ENCODE assay signal across 14 cellular contexts in genomic region chr1:153192697-153193096, GRCh38. TPM values are rescaled to one million over a fixed set of nuclear protein-coding genes. Genes with fewer than 3 reads are reported as not detected.
A peak's percentile ranks its signal among the peaks of the same experiment; 100 is the strongest.
DNase-seq lines count a peak whose midpoint lies in the region; ATAC-seq, FAIRE-seq and TF ChIP-seq lines count a peak whose summit lies in the region.
"Had no signal": no experiment of that assay in that cellular context is flagged by ENCODE, and none has a peak within 500 bp of the region (broad histone marks: within the 10 kb centered on the region; RNA-seq: fewer than 3 reads in every experiment).

No MANE protein-coding gene starts in this region.

- no peak for TF ChIP-seq CTCF in left ventricle myocardium inferior (IDR thresholded peaks at IDR 0.05; ENCODE audit: borderline replicate concordance)

- FAIRE-seq in urothelium cell line (lab: Jason Lieb, UNC): no peak

- H3K4me1 Mint-ChIP-seq in stimulated activated naive CD8-positive, alpha-beta T cell treated with anti-CD3 and anti-CD28 coated beads, Interleukin-15, amount 100 ng/mL, for 72 hours: no peaks in the 10 kb centered on the region
- H3K4me1 Mint-ChIP-seq: activated naive CD8-positive, alpha-beta T cell treated with anti-CD3 and anti-CD28 coated beads, Interleukin-2, amount 50 U/mL, for 24 hours; CD4-positive, alpha-beta memory T cell; stimulated activated naive B cell treated with anti-CD40 and anti-IgM and Interleukin-4, amounts not matched to agents 10 μg/mL and 1 μg/mL and 100 μg/mL, for 72 hours had no signal

- DNase-seq in stimulated activated naive CD8-positive, alpha-beta T cell treated with anti-CD3 and anti-CD28 coated beads, Interleukin-15, amount 100 ng/mL, for 72 hours: no peak
- DNase-seq in stimulated activated naive CD8-positive, alpha-beta T cell treated with anti-CD3 and anti-CD28 coated beads, Interleukin-15, Interleukin-2, amounts not matched to agents 100 U/mL and 50 U/mL, for 24 hours: no peak
- DNase-seq in NCI-H774 (lab: John Stamatoyannopoulos, UW) (peak; percentile 2), urothelium cell line (ENCODE audit: low spot score) (peak; percentile 45), left ventricle myocardium inferior (no peak), putamen (ENCODE audit: low spot score) (no peak), NK-92 (lab: John Stamatoyannopoulos, UW; ENCODE audit: unreplicated experiment) (no peak)
- DNase-seq: activated naive CD8-positive, alpha-beta T cell treated with anti-CD3 and anti-CD28 coated beads, Interleukin-2, amount 50 U/mL, for 24 hours; CD4-positive, alpha-beta memory T cell; posterior cingulate gyrus; stimulated activated naive B cell treated with anti-CD40 and anti-IgM and Interleukin-4, amounts not matched to agents 10 μg/mL and 1 μg/mL and 100 μg/mL, for 72 hours had no signal

- H3K4me3 Mint-ChIP-seq in stimulated activated naive CD8-positive, alpha-beta T cell treated with anti-CD3 and anti-CD28 coated beads, Interleukin-15, amount 100 ng/mL, for 72 hours: no peak overlapping the region
- H3K4me3 Mint-ChIP-seq: activated naive CD8-positive, alpha-beta T cell treated with anti-CD3 and anti-CD28 coated beads, Interleukin-2, amount 50 U/mL, for 24 hours; CD4-positive, alpha-beta memory T cell; stimulated activated naive B cell treated with anti-CD40 and anti-IgM and Interleukin-4, amounts not matched to agents 10 μg/mL and 1 μg/mL and 100 μg/mL, for 72 hours; T-helper 2 cell treated with Interferon-gamma antibody and Interleukin-4, amounts not matched to agents 5 μg/mL and 100 μg/mL, for 36 hours had no signal

- no peak overlapping the region for H3K4me3 ChIP-seq in left ventricle myocardium inferior

- ATAC-seq in stimulated activated naive CD8-positive, alpha-beta T cell treated with anti-CD3 and anti-CD28 coated beads, Interleukin-15, amount 100 ng/mL, for 72 hours: peak; percentile 35
- no peak for ATAC-seq in stimulated activated naive CD8-positive, alpha-beta T cell treated with anti-CD3 and anti-CD28 coated beads, Interleukin-15, Interleukin-2, amounts not matched to agents 100 U/mL and 50 U/mL, for 24 hours
- peak; percentile 64 for ATAC-seq in esophagus mucosa
- ATAC-seq: activated naive CD8-positive, alpha-beta T cell treated with anti-CD3 and anti-CD28 coated beads, Interleukin-2, amount 50 U/mL, for 24 hours had no signal

- H3K9me3 Mint-ChIP-seq in stimulated activated naive CD8-positive, alpha-beta T cell treated with anti-CD3 and anti-CD28 coated beads, Interleukin-15, amount 100 ng/mL, for 72 hours: no peaks in the 10 kb centered on the region
- H3K9me3 Mint-ChIP-seq: activated naive CD8-positive, alpha-beta T cell treated with anti-CD3 and anti-CD28 coated beads, Interleukin-2, amount 50 U/mL, for 24 hours; stimulated activated naive B cell treated with anti-CD40 and anti-IgM and Interleukin-4, amounts not matched to agents 10 μg/mL and 1 μg/mL and 100 μg/mL, for 72 hours; T-helper 2 cell treated with Interferon-gamma antibody and Interleukin-4, amounts not matched to agents 5 μg/mL and 100 μg/mL, for 36 hours had no signal

- peaks cover 64% of the 10 kb centered on the region for H3K27me3 Mint-ChIP-seq in stimulated activated naive CD8-positive, alpha-beta T cell treated with anti-CD3 and anti-CD28 coated beads, Interleukin-15, amount 100 ng/mL, for 72 hours

- H3K27me3 ChIP-seq in left ventricle myocardium inferior (ENCODE audit: low read depth): peaks cover 69% of the 10 kb centered on the region

- no peaks in the 10 kb centered on the region for H3K36me3 ChIP-seq in left ventricle myocardium inferior

- intact Hi-C loops in left ventricle myocardium inferior (cut with micrococcal nuclease): no loop called here

- H3K27ac ChIP-seq in left ventricle myocardium inferior (replicated peaks): no peak overlapping the region
- H3K27ac ChIP-seq: HL-60 had no signal

- H3K9me3 ChIP-seq in left ventricle myocardium inferior (replicated peaks): no peaks in the 10 kb centered on the region

- no peaks in the 10 kb centered on the region for H3K4me1 ChIP-seq in left ventricle myocardium inferior

- no peak overlapping the region for H3K27ac Mint-ChIP-seq in stimulated activated naive CD8-positive, alpha-beta T cell treated with anti-CD3 and anti-CD28 coated beads, Interleukin-15, amount 100 ng/mL, for 72 hours
- H3K27ac Mint-ChIP-seq: activated naive CD8-positive, alpha-beta T cell treated with anti-CD3 and anti-CD28 coated beads, Interleukin-2, amount 50 U/mL, for 24 hours; CD4-positive, alpha-beta memory T cell; stimulated activated naive B cell treated with anti-CD40 and anti-IgM and Interleukin-4, amounts not matched to agents 10 μg/mL and 1 μg/mL and 100 μg/mL, for 72 hours; T-helper 2 cell treated with Interferon-gamma antibody and Interleukin-4, amounts not matched to agents 5 μg/mL and 100 μg/mL, for 36 hours had no signal

RNA-seq across cellular contexts. Expression of gene LELP1, which starts 10.5 kb away (rescaled TPM):
- not detected for total RNA-seq in esophagus mucosa
- total RNA-seq in left ventricle myocardium inferior: not detected
- total RNA-seq: CD4-positive, alpha-beta memory T cell had no signal

RNA-seq across cellular contexts. Expression of gene PRR9, which starts 24.7 kb away (rescaled TPM):
- total RNA-seq in esophagus mucosa (not detected), left ventricle myocardium inferior (not detected)
- total RNA-seq: CD4-positive, alpha-beta memory T cell had no signal

RNA-seq across cellular contexts. Expression of gene SPRR2G, which starts 42.0 kb away (rescaled TPM):
- 0.68 TPM for total RNA-seq in esophagus mucosa
- not detected for total RNA-seq in left ventricle myocardium inferior
- total RNA-seq: CD4-positive, alpha-beta memory T cell had no signal

Comparison
In these comparisons a context has a peak if more than half of its experiments do, and no peak if none do; other contexts are left out.
1. DNase-seq: peak in NCI-H774 (single experiment) and urothelium cell line (single experiment); none in stimulated activated naive CD8-positive, alpha-beta T cell treated with anti-CD3 and anti-CD28 coated beads, Interleukin-15, amount 100 ng/mL, for 72 hours (0 of 2), stimulated activated naive CD8-positive, alpha-beta T cell treated with anti-CD3 and anti-CD28 coated beads, Interleukin-15, Interleukin-2, amounts not matched to agents 100 U/mL and 50 U/mL, for 24 hours (single experiment), left ventricle myocardium inferior (single experiment), putamen (single experiment) and NK-92 (single experiment).